Comparison of ENCODE assay signal across 1 cellular context in genomic region chr19:40630571-40631160, GRCh38.
TF ChIP-seq lines count a peak whose summit lies in the region.

No MANE protein-coding gene starts in this region.

TF ChIP-seq in IMR-90, 13 proteins besides CTCF, POLR2A, EP300 and RAD21 (continued from another document):
- TF ChIP-seq RFX5 (IDR thresholded peaks at IDR 0.05; ENCODE audit: low read depth, low read length) (no peak), USF2 (IDR thresholded peaks at IDR 0.05; ENCODE audit: low read depth, low read length) (no peak), MAZ (IDR thresholded peaks at IDR 0.05; ENCODE audit: borderline replicate concordance, low read depth, low read length) (no peak), NFE2L2 (IDR thresholded peaks at IDR 0.05; ENCODE audit: low read depth, low read length) (no peak), MAFK (IDR thresholded peaks at IDR 0.05; ENCODE audit: low read depth, low read length) (no peak), CEBPB (IDR thresholded peaks at IDR 0.05; ENCODE audit: low read depth, low read length) (no peak)
